ENCODE assay signal across 18 cellular contexts in genomic region chr22:25478573-25478972, GRCh38.
"Had no signal": no experiment of that assay in that cellular context is flagged by ENCODE, and none has a peak within 500 bp of the region (broad histone marks: within the 10 kb centered on the region; RNA-seq: fewer than 3 reads in every experiment).

No MANE protein-coding gene starts in this region.

- H3K36me3 ChIP-seq: lower lobe of right lung, thyroid gland, vagina had no signal

- ATAC-seq: activated T-helper 17 cell treated with anti-CD3 and anti-CD28 coated beads, Interleukin-2, amount 50 U/mL, for 72 hours; body of pancreas; esophagus mucosa; left cardiac atrium; lower lobe of right lung; stimulated activated naive CD8-positive, alpha-beta T cell treated with anti-CD3 and anti-CD28 coated beads, Interleukin-15, amount 100 ng/mL, for 72 hours; T-cell had no signal

- H3K27ac ChIP-seq: body of pancreas, lower lobe of right lung, thyroid gland, vagina, WERI-Rb-1 had no signal

- H3K27ac Mint-ChIP-seq: activated naive CD4-positive, alpha-beta T cell treated with anti-CD3 and anti-CD28 coated beads for 36 hours; activated T-helper 17 cell treated with anti-CD3 and anti-CD28 coated beads, Interleukin-2, amount 50 U/mL, for 72 hours; immature natural killer cell; nephron progenitor cell; stimulated activated naive CD8-positive, alpha-beta T cell treated with anti-CD3 and anti-CD28 coated beads, Interleukin-15, amount 100 ng/mL, for 72 hours; T-cell had no signal

- H3K4me3 ChIP-seq: body of pancreas, lower lobe of right lung, thyroid gland, vagina had no signal

- H3K27me3 Mint-ChIP-seq: central memory CD8-positive, alpha-beta T cell; stimulated activated naive CD8-positive, alpha-beta T cell treated with anti-CD3 and anti-CD28 coated beads, Interleukin-15, amount 100 ng/mL, for 72 hours; T-cell had no signal

- H3K27me3 ChIP-seq: body of pancreas, thyroid gland, vagina had no signal

- H3K4me1 Mint-ChIP-seq: activated T-helper 17 cell treated with anti-CD3 and anti-CD28 coated beads, Interleukin-2, amount 50 U/mL, for 72 hours; central memory CD8-positive, alpha-beta T cell; immature natural killer cell had no signal

- H3K9me3 Mint-ChIP-seq: activated naive CD4-positive, alpha-beta T cell treated with anti-CD3 and anti-CD28 coated beads for 36 hours; activated T-helper 17 cell treated with anti-CD3 and anti-CD28 coated beads, Interleukin-2, amount 50 U/mL, for 72 hours; central memory CD8-positive, alpha-beta T cell; immature natural killer cell had no signal

- DNase-seq: activated CD4-positive, alpha-beta T cell treated with anti-CD3 and anti-CD28 coated beads for 4 hours; activated naive CD4-positive, alpha-beta T cell treated with anti-CD3 and anti-CD28 coated beads for 36 hours; body of pancreas; glutamatergic neuron; immature natural killer cell; left cardiac atrium; lower lobe of right lung; nephron progenitor cell; stimulated activated CD4-positive, alpha-beta T cell treated with anti-CD3 and anti-CD28 coated beads, Interleukin-4, amount 100 ng/mL, for 4 hours; stimulated activated naive CD8-positive, alpha-beta T cell treated with anti-CD3 and anti-CD28 coated beads, Interleukin-15, amount 100 ng/mL, for 72 hours; T-cell; T1000; thyroid gland; WERI-Rb-1 had no signal

- H3K4me3 Mint-ChIP-seq: activated naive CD4-positive, alpha-beta T cell treated with anti-CD3 and anti-CD28 coated beads for 36 hours; activated T-helper 17 cell treated with anti-CD3 and anti-CD28 coated beads, Interleukin-2, amount 50 U/mL, for 72 hours; central memory CD8-positive, alpha-beta T cell; immature natural killer cell; nephron progenitor cell; stimulated activated naive CD8-positive, alpha-beta T cell treated with anti-CD3 and anti-CD28 coated beads, Interleukin-15, amount 100 ng/mL, for 72 hours; T-cell had no signal

- H3K9me3 ChIP-seq: body of pancreas, lower lobe of right lung, thyroid gland, vagina had no signal
